ENCODE assay signal across 2 cellular contexts in genomic region chr19:49091391-49092038, GRCh38.
A peak's percentile ranks its signal among the peaks of the same experiment; 100 is the strongest.
TF ChIP-seq lines count a peak whose summit lies in the region.

No MANE protein-coding gene starts in this region.

TF ChIP-seq in GM12878, 131 proteins besides CTCF, POLR2A, EP300 and RAD21:
- TF ChIP-seq RUNX3 (IDR thresholded peaks at IDR 0.05; ENCODE audit: low read length), result 0 out of 2 replicates have a peak, but pooled peaks have one; percentile 14
- TF ChIP-seq TCF7 (IDR thresholded peaks at IDR 0.05; ENCODE audit: borderline replicate concordance), result no peak

TF ChIP-seq in GM23338, 12 proteins besides CTCF, POLR2A, EP300 and RAD21:
- TF ChIP-seq NANOG (IDR thresholded peaks at IDR 0.05; ENCODE audit: borderline replicate concordance) (no peak), ZNF462 (CRISPR knock-in tag; IDR thresholded peaks at IDR 0.05) (no peak), JUNB (IDR thresholded peaks at IDR 0.05; ENCODE audit: unreplicated experiment) (no peak), ZNF331 (CRISPR knock-in tag; IDR thresholded peaks at IDR 0.05; ENCODE audit: low read depth) (no peak), POLR2AphosphoS5 (IDR thresholded peaks at IDR 0.05; ENCODE audit: low read depth) (no peak), STAT1 (IDR thresholded peaks at IDR 0.05; ENCODE audit: unreplicated experiment) (no peak), EZH2phosphoT487 (IDR thresholded peaks at IDR 0.05; ENCODE audit: unreplicated experiment) (no peak), EZH2 (IDR thresholded peaks at IDR 0.05; ENCODE audit: low read depth, unreplicated experiment) (no peak), ZNF114 (CRISPR knock-in tag; IDR thresholded peaks at IDR 0.05) (no peak), CREB1 (CRISPR knock-in tag; IDR thresholded peaks at IDR 0.05; ENCODE audit: low read depth) (no peak), ETS1 (IDR thresholded peaks at IDR 0.05) (no peak), REST (IDR thresholded peaks at IDR 0.05; ENCODE audit: unreplicated experiment) (no peak)
